8 cellular contexts compared by ENCODE assay signal in genomic region chr6:151475653-151476523, GRCh38. TPM values are rescaled to one million over a fixed set of nuclear protein-coding genes. Genes with fewer than 3 reads are reported as not detected.
DNase-seq lines count a peak whose midpoint lies in the region; ATAC-seq and TF ChIP-seq lines count a peak whose summit lies in the region.

No MANE protein-coding gene starts in this region.

- H4K5ac ChIP-seq in H9 (ENCODE audit: insufficient read length, low read depth, low read length), result peak overlapping the region; percentile 65

- TF ChIP-seq CTCF in H9 (conservative IDR thresholded peaks at IDR 0.05) (peak; percentile 89), activated B cell treated with CpG ODN at 0.5 μM for 24 hours (IDR thresholded peaks at IDR 0.05) (peak; percentile 97), neural crest cell (conservative IDR thresholded peaks at IDR 0.05) (peak; percentile 90)

- H2BK120ac ChIP-seq in H9 (ENCODE audit: low read depth, low read length, poor library complexity, severe bottlenecking), result peak overlapping the region; percentile 48

- H3K27ac Mint-ChIP-seq in H9 (peak overlapping the region in 2 of 3 experiments; percentile 88 to 92; a peak in 4 of 7 replicates), activated B cell treated with CpG ODN at 0.5 μM for 24 hours (no peak overlapping the region), neural crest cell (ENCODE audit: unreplicated experiment) (no peak overlapping the region)

- DNase-seq in NCI-H2081 (lab: John Stamatoyannopoulos, UW) (peak; percentile 26 to 40), NCI-H2081 treated with DMSO at 0.1 percent for 48 hours (lab: John Stamatoyannopoulos, UW) (no peak), H9 (peak; percentile 76), NCI-H1694 treated with DMSO at 0.1 percent for 48 hours (lab: John Stamatoyannopoulos, UW) (peak; percentile 24), activated B cell treated with CpG ODN at 0.5 μM for 24 hours (no peak), erythroblast (lab: John Stamatoyannopoulos, UW) (peak; percentile 56 to 78), neural crest cell (ENCODE audit: low read depth, low spot score) (peak; percentile 43), mesenteric fat pad (ENCODE audit: low spot score) (no peak)

- H3K9ac ChIP-seq in H9 (ENCODE audit: extremely low read depth, insufficient read length, low read length), result no peak overlapping the region

- no peaks in the 10 kb centered on the region for H3K9me3 Mint-ChIP-seq in H9
- H3K9me3 Mint-ChIP-seq in activated B cell treated with CpG ODN at 0.5 μM for 24 hours, result no peaks in the 10 kb centered on the region
- H3K9me3 Mint-ChIP-seq in neural crest cell, result no peaks in the 10 kb centered on the region

- H3K18ac ChIP-seq in H9 (ENCODE audit: insufficient read length, low read depth, low read length), result peak overlapping the region; percentile 2

- no peak overlapping the region for H4K8ac ChIP-seq in H9 (replicated peaks; ENCODE audit: insufficient read length, low read depth, low read length)

- H2BK12ac ChIP-seq in H9 (ENCODE audit: insufficient read length, low read depth, low read length), result no peak overlapping the region

- H3K4me2 ChIP-seq in H9 (ENCODE audit: insufficient read depth, insufficient read length, low read length), result no peak overlapping the region

- no peak overlapping the region for H2AFZ ChIP-seq in H9 (ENCODE audit: low read length)

- no peaks in the 10 kb centered on the region for H3K23me2 ChIP-seq in H9 (ENCODE audit: insufficient read length, low read depth, low read length, poor library complexity, severe bottlenecking)

- no peaks in the 10 kb centered on the region for H3K27me3 ChIP-seq in H9 (ENCODE audit: insufficient read depth, low read length)

- H3K27ac ChIP-seq in H9 (ENCODE audit: insufficient read length, low read depth, low read length), result no peak overlapping the region

- intact Hi-C loops in activated B cell treated with CpG ODN at 0.5 μM for 24 hours (cut with micrococcal nuclease), result loop anchor here (1.0 to 10.0 kb wide), 6 partner anchors 24 to 584 kb away; partner anchors contain the start of gene RMND1

- POLR2A ChIA-PET in activated B cell treated with CpG ODN at 0.5 μM for 24 hours (lab: Charles Lee), result interaction anchor here (0.7 kb wide), 1 partner anchor 575 kb away, joined by 4 read pairs; no protein-coding TSS in a partner anchor

- no peak overlapping the region for H4K91ac ChIP-seq in H9 (ENCODE audit: insufficient read length, low read depth, low read length)

- no peaks in the 10 kb centered on the region for H3K36me3 Mint-ChIP-seq in H9 (ENCODE audit: insufficient read depth in 1 of 3, low read depth in 3 of 3)
- H3K36me3 Mint-ChIP-seq in activated B cell treated with CpG ODN at 0.5 μM for 24 hours (ENCODE audit: low read depth), result no peaks in the 10 kb centered on the region
- no peaks in the 10 kb centered on the region for H3K36me3 Mint-ChIP-seq in neural crest cell (ENCODE audit: low read depth)

- no peak overlapping the region for H3K56ac ChIP-seq in H9 (ENCODE audit: insufficient read length, low read depth, low read length)

- no peaks in the 10 kb centered on the region for H3K79me2 ChIP-seq in H9 (ENCODE audit: insufficient read depth, low read length)

- CTCF ChIA-PET in activated B cell treated with CpG ODN at 0.5 μM for 24 hours (lab: Charles Lee), result interaction anchor here (0.7 to 1.8 kb wide), 8 partner anchors 16 to 584 kb away, joined by 3 to 5 read pairs (median 3); partner anchors contain the start of gene RMND1

- H3K9me3 ChIP-seq in H9 (ENCODE audit: control insufficient read depth, low read depth, low read length), result no peaks in the 10 kb centered on the region

- no peak overlapping the region for H3K14ac ChIP-seq in H9 (ENCODE audit: insufficient read depth, low read length)

- no peak overlapping the region for H2BK20ac ChIP-seq in H9 (ENCODE audit: low read depth, low read length, poor library complexity, severe bottlenecking)

- H3K27me3 Mint-ChIP-seq in H9 (ENCODE audit: low read depth) (no peaks in the 10 kb centered on the region; the same call in 1 of the 2 replicates), activated B cell treated with CpG ODN at 0.5 μM for 24 hours (no peaks in the 10 kb centered on the region), neural crest cell (ENCODE audit: low read depth) (no peaks in the 10 kb centered on the region)

- H3K79me1 ChIP-seq in H9 (ENCODE audit: insufficient read depth, low read depth, low read length, poor library complexity, severe bottlenecking), result no peaks in the 10 kb centered on the region

- H3K4ac ChIP-seq in H9 (ENCODE audit: low read depth, low read length), result no peak overlapping the region

- H3K4me3 Mint-ChIP-seq in H9 (peak overlapping the region in 1 of 2 experiments; percentile 29; a peak in 1 of 5 replicates), activated B cell treated with CpG ODN at 0.5 μM for 24 hours (peak overlapping the region; percentile 44), neural crest cell (no peak overlapping the region)

- peak; percentile 31 for ATAC-seq in activated B cell treated with CpG ODN at 0.5 μM for 24 hours (ENCODE audit: low read depth)

- no peaks in the 10 kb centered on the region for H3K4me1 ChIP-seq in H9 (ENCODE audit: insufficient read depth, low read length)

- no peak overlapping the region for H3T11ph ChIP-seq in H9 (ENCODE audit: low read length)

- no peak overlapping the region for H2BK5ac ChIP-seq in H9 (ENCODE audit: insufficient read length, low read length)

- no peak overlapping the region for H2BK15ac ChIP-seq in H9 (ENCODE audit: low read depth, low read length)

- no peak for TF ChIP-seq POLR2A in erythroblast (IDR thresholded peaks at IDR 0.05; ENCODE audit: low read length)

- no CpG with 5 or more reads among the region's 16 CpGs for WGBS in H9 (ENCODE audit: extremely low coverage, insufficient read length, low lambda C conversion rate)

- no peak overlapping the region for H3K23ac ChIP-seq in H9 (ENCODE audit: insufficient read length, low read depth, low read length)

- H3K4me1 Mint-ChIP-seq in H9, result peaks cover 10 to 11% of the 10 kb centered on the region in 2 experiments
- peaks cover 9% of the 10 kb centered on the region for H3K4me1 Mint-ChIP-seq in activated B cell treated with CpG ODN at 0.5 μM for 24 hours
- peaks cover 8% of the 10 kb centered on the region for H3K4me1 Mint-ChIP-seq in neural crest cell

- H4K20me1 ChIP-seq in H9 (ENCODE audit: control insufficient read depth, insufficient read depth, insufficient read length), result no peaks in the 10 kb centered on the region

- H2AK5ac ChIP-seq in H9 (ENCODE audit: insufficient read length, low read length), result no peak overlapping the region

RNA-seq across cellular contexts. Expression of gene CCDC170, which starts 17.9 kb away (rescaled TPM):
- total RNA-seq in H9 (2021) (0.07 and 0.26 TPM in 2 replicates), activated B cell treated with CpG ODN at 0.5 μM for 24 hours (not detected in 2 replicates), neural crest cell (0.25 and 0.37 TPM in 2 replicates), mesenteric fat pad (2.4 TPM)

RNA-seq across cellular contexts. Expression of gene RMND1, which starts 24.0 kb away (rescaled TPM):
- total RNA-seq in H9 (2021), result 25.2 and 27.0 TPM in 2 replicates
- 12.4 and 17.1 TPM in 2 replicates for total RNA-seq in activated B cell treated with CpG ODN at 0.5 μM for 24 hours
- total RNA-seq in neural crest cell, result 27.4 and 34.7 TPM in 2 replicates
- 22.0 TPM for total RNA-seq in mesenteric fat pad

Comparison
In these comparisons a context has a peak if more than half of its experiments do, and no peak if none do; other contexts are left out.
1. DNase-seq: peak in NCI-H2081 (2 of 2), H9 (single experiment), NCI-H1694 treated with DMSO at 0.1 percent for 48 hours (single experiment), erythroblast (2 of 2) and neural crest cell (single experiment); none in NCI-H2081 treated with DMSO at 0.1 percent for 48 hours (single experiment), activated B cell treated with CpG ODN at 0.5 μM for 24 hours (single experiment) and mesenteric fat pad (single experiment).
2. H3K27ac Mint-ChIP-seq: peak in H9 (2 of 3); none in activated B cell treated with CpG ODN at 0.5 μM for 24 hours (single experiment) and neural crest cell (single experiment).
3. Peak in every context shown above with its lines, with median percentiles within 50 percentile points of each other: CTCF ChIP-seq.